In genomic region chr15:47908950-47909670, GRCh38 we compare ENCODE assay signal across 15 cellular contexts.
"Had no signal": no experiment of that assay in that cellular context is flagged by ENCODE, and none has a peak within 500 bp of the region (broad histone marks: within the 10 kb centered on the region; RNA-seq: fewer than 3 reads in every experiment).

No MANE protein-coding gene starts in this region.

- H3K4me1 ChIP-seq: right atrium auricular region had no signal

- H3K27me3 ChIP-seq: cardiac muscle cell, right atrium auricular region had no signal

- H3K4me3 ChIP-seq: cardiac muscle cell, right atrium auricular region, skin epidermis had no signal

- H3K27ac ChIP-seq: cardiac muscle cell, right atrium auricular region, skin epidermis had no signal

- H3K36me3 ChIP-seq: cardiac muscle cell, right atrium auricular region had no signal

- DNase-seq: activated CD4-positive, alpha-beta T cell treated with anti-CD3 and anti-CD28 coated beads, Interleukin-2, amount 50 U/mL, for 48 hours; activated CD4-positive, CD25-positive, alpha-beta regulatory T cell treated with anti-CD3 and anti-CD28 coated beads, Interleukin-2, amount 50 U/mL, for 72 hours; activated naive CD4-positive, alpha-beta T cell treated with anti-CD3 and anti-CD28 coated beads, Interleukin-2, amount 10 ng/mL, durations not matched to agents 7 days and 5 days; activated T-cell treated with anti-CD3 and anti-CD28 coated beads, Interleukin-2, amount 50 U/mL, for 24 hours; endodermal cell; erythroblast; stimulated activated CD4-positive, alpha-beta T cell treated with anti-CD3 and anti-CD28 coated beads, Interleukin-4, amount 100 ng/mL, for 4 hours; stimulated activated CD8-positive, alpha-beta memory T cell treated with anti-CD3 and anti-CD28 coated beads, Interleukin-4, amount 100 ng/mL, for 48 hours; stimulated activated naive CD4-positive, alpha-beta T cell treated with Interleukin-2 at 50 U/mL for 16 hours; T-cell; T-helper 9 cell; trophoblast cell had no signal

- ATAC-seq: T-cell had no signal
